ENCODE assay signal across 21 cellular contexts in the genomic region with DNA sequence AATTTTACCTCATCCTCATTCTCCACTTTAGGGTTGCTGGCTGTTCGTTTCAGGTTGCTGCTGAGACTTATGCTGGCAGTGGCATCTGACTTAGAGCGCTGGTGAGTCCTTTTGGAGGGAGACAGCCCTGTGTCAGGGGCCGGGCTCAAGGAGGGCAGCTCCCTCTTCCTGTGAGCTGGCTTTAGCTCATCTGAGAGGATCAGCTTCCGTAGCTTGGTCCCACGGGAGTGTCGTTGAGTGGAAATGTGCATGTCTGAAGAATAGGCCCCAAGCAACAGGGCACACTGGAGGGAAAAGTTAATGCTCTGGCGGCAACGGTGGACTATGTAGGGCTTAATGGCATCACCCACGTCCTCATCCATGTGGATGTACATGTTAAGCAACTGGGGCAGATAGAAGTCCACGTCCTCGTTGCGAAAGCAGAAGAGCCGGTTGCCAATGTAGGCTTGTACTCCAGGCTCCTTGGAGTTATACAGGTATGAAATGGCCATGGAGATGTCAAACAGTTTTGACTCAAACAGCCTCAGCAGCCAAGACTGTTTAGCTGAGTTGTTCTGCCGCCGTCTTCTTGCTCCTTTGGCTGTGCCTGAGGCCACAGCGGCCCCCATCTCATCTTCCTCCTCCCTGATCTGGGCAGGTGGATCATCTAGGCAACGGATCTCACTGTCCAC. TPM values are rescaled to one million over a fixed set of nuclear protein-coding genes. Genes with fewer than 3 reads are reported as not detected.
DNase-seq lines count a peak whose midpoint lies in the region; TF ChIP-seq lines count a peak whose summit lies in the region.
"Had no signal": no experiment of that assay in that cellular context is flagged by ENCODE, and none has a peak within 500 bp of the region (broad histone marks: within the 10 kb centered on the region; RNA-seq: fewer than 3 reads in every experiment).

No MANE protein-coding gene starts in this region.

- H3K4me1 Mint-ChIP-seq in Caco-2 (ENCODE audit: low read depth, unreplicated experiment), result peaks cover 49% of the 10 kb centered on the region
- peaks cover 59% of the 10 kb centered on the region for H3K4me1 Mint-ChIP-seq in HFFc6 (ENCODE audit: low read depth)

- peak overlapping the region; percentile 11 for H2BK5ac ChIP-seq in trophoblast cell (ENCODE audit: low read depth, low read length, poor library complexity)

- H3K14ac ChIP-seq in trophoblast cell (ENCODE audit: low read length), result no peak overlapping the region

- peak overlapping the region; percentile 42 for H3K27ac ChIP-seq in caudate nucleus (ENCODE audit: low read depth, low read length)
- H3K27ac ChIP-seq in trophoblast cell (ENCODE audit: low read depth, low read length), result peak overlapping the region; percentile 1
- H3K27ac ChIP-seq: ascending aorta, SJCRH30, thyroid gland had no signal

- intact Hi-C loops in Caco-2 (cut with micrococcal nuclease; ENCODE audit: unreplicated experiment), result no loop called here

- H3K23ac ChIP-seq in trophoblast cell (ENCODE audit: low read length), result no peak overlapping the region

- BruUV-seq in Caco-2 (replicated peaks; lab: Mats Ljungman, UMichigan), result no TSS peak

- H3K4me3 Mint-ChIP-seq in Caco-2 (ENCODE audit: unreplicated experiment) (no peak overlapping the region), HFFc6 (no peak overlapping the region)
- H3K4me3 Mint-ChIP-seq: activated naive CD4-positive, alpha-beta T cell treated with anti-CD3 and anti-CD28 coated beads for 36 hours; naive thymus-derived CD4-positive, alpha-beta T cell had no signal

- no peak overlapping the region for H3K4me3 ChIP-seq in Caco-2 (ENCODE audit: low read depth, low read length)
- H3K4me3 ChIP-seq in trophoblast cell (ENCODE audit: low read depth, low read length), result no peak overlapping the region
- H3K4me3 ChIP-seq: ascending aorta, K562, SJCRH30, smooth muscle cell, thyroid gland had no signal

- H3K4me1 ChIP-seq in Caco-2 (peaks cover 57% of the 10 kb centered on the region), trophoblast cell (ENCODE audit: control insufficient read depth in 1 of 2, insufficient read depth in 2 of 2, low read length in 2 of 2) (peaks cover 33 to 40% of the 10 kb centered on the region in 2 experiments)

- WGBS in trophoblast cell (ENCODE audit: extremely low coverage, insufficient coverage, insufficient read length), result no CpG with 5 or more reads among the region's 17 CpGs

- H4K12ac ChIP-seq in trophoblast cell (ENCODE audit: low read depth, low read length), result no peak overlapping the region

- H3K27ac Mint-ChIP-seq in Caco-2 (ENCODE audit: unreplicated experiment) (peak overlapping the region; percentile 37), HFFc6 (peak overlapping the region; percentile 31)
- H3K27ac Mint-ChIP-seq: activated naive CD4-positive, alpha-beta T cell treated with anti-CD3 and anti-CD28 coated beads for 36 hours had no signal

- H3K36me3 ChIP-seq in Caco-2 (ENCODE audit: control insufficient read depth, insufficient read depth, low read length), result no peaks in the 10 kb centered on the region
- peaks cover 13 to 19% of the 10 kb centered on the region in 2 experiments for H3K36me3 ChIP-seq in trophoblast cell (ENCODE audit: control insufficient read depth in 1 of 2, insufficient read depth in 2 of 2, low read length in 2 of 2)

- peaks cover 17% of the 10 kb centered on the region for H3K79me1 ChIP-seq in trophoblast cell (ENCODE audit: low read length)

- no peaks in the 10 kb centered on the region for H3K79me2 ChIP-seq in trophoblast cell (ENCODE audit: control insufficient read depth, insufficient read depth, low read length, poor library complexity)

- no peak overlapping the region for H2BK120ac ChIP-seq in trophoblast cell (ENCODE audit: insufficient read depth, low read length, poor library complexity)

- H4K91ac ChIP-seq in trophoblast cell (ENCODE audit: low read depth, low read length), result no peak overlapping the region

- no peak for DNase-seq in Caco-2
- DNase-seq in HFFc6, result no peak
- no peak for DNase-seq in caudate nucleus (lab: John Stamatoyannopoulos, UW)
- peak; percentile 71 to 82 for DNase-seq in trophoblast cell
- no peak for DNase-seq in 8988T
- no peak for DNase-seq in cerebellum (ENCODE audit: low spot score)
- no peak for DNase-seq in NCI-H1436 (lab: John Stamatoyannopoulos, UW)
- DNase-seq: activated naive CD4-positive, alpha-beta T cell treated with anti-CD3 and anti-CD28 coated beads for 36 hours; cerebellar nuclear complex; effector CD8-positive, alpha-beta T cell; foreskin fibroblast; MM.1S; naive thymus-derived CD4-positive, alpha-beta T cell; NCI-H1436 treated with DMSO at 0.1 percent for 48 hours; NCI-H2171 treated with DMSO at 0.1 percent for 48 hours; NCI-H526 treated with DMSO at 0.1 percent for 48 hours; SJCRH30; thyroid gland had no signal

- H3K36me3 Mint-ChIP-seq in Caco-2 (ENCODE audit: insufficient read depth, unreplicated experiment) (peaks cover 49% of the 10 kb centered on the region), HFFc6 (ENCODE audit: low read depth) (peaks cover 55% of the 10 kb centered on the region)

- H3K9me3 ChIP-seq in Caco-2 (no peaks in the 10 kb centered on the region), trophoblast cell (ENCODE audit: insufficient read depth, low read depth, low read length) (no peaks in the 10 kb centered on the region)
- H3K9me3 ChIP-seq: ascending aorta, SJCRH30, thyroid gland had no signal

- H3K4me2 ChIP-seq in trophoblast cell (ENCODE audit: low read length), result no peak overlapping the region
- H3K4me2 ChIP-seq: smooth muscle cell had no signal

- CTCF ChIA-PET in Caco-2 (lab: Charles Lee), result interaction anchor here (1.2 to 1.5 kb wide), 2 partner anchors 15 to 25 kb away, joined by 4 to 5 read pairs; no protein-coding TSS in a partner anchor

- H3K27me3 ChIP-seq in Caco-2 (replicated peaks; ENCODE audit: control insufficient read depth, insufficient read depth, low read length), result no peaks in the 10 kb centered on the region
- H3K27me3 ChIP-seq in trophoblast cell (ENCODE audit: insufficient read depth, low read length), result no peaks in the 10 kb centered on the region
- H3K27me3 ChIP-seq: ascending aorta, SJCRH30, thyroid gland had no signal

- no peak overlapping the region for H3K4ac ChIP-seq in trophoblast cell (ENCODE audit: low read depth, low read length)

- H3K27me3 Mint-ChIP-seq in Caco-2 (ENCODE audit: insufficient read depth, unreplicated experiment) (no peaks in the 10 kb centered on the region), HFFc6 (ENCODE audit: insufficient read depth) (no peaks in the 10 kb centered on the region; the same call in none of the 2 replicates)
- H3K27me3 Mint-ChIP-seq: naive thymus-derived CD4-positive, alpha-beta T cell had no signal

- POLR2A ChIA-PET in Caco-2 (lab: Charles Lee), result interaction anchor here (1.0 kb wide), 1 partner anchor 12 kb away, joined by 3 read pairs; a partner anchor contains a TSS

- H3K18ac ChIP-seq in trophoblast cell (ENCODE audit: low read length), result no peak overlapping the region

- H2AK5ac ChIP-seq in trophoblast cell (ENCODE audit: low read length), result no peak overlapping the region

- H2BK12ac ChIP-seq in trophoblast cell (ENCODE audit: low read length), result no peak overlapping the region

- no peak overlapping the region for H3K9ac ChIP-seq in trophoblast cell (ENCODE audit: low read length)

- H2AFZ ChIP-seq in trophoblast cell (ENCODE audit: insufficient read depth, low read length, poor library complexity), result no peak overlapping the region

- H3K9me3 Mint-ChIP-seq in Caco-2 (ENCODE audit: unreplicated experiment) (no peaks in the 10 kb centered on the region), HFFc6 (no peaks in the 10 kb centered on the region)
- H3K9me3 Mint-ChIP-seq: activated naive CD4-positive, alpha-beta T cell treated with anti-CD3 and anti-CD28 coated beads for 36 hours; naive thymus-derived CD4-positive, alpha-beta T cell had no signal

- H4K8ac ChIP-seq in trophoblast cell (ENCODE audit: low read depth, low read length), result no peak overlapping the region

- TF ChIP-seq CTCF in Caco-2 (IDR thresholded peaks at IDR 0.05; ENCODE audit: insufficient read depth in 1 of 2, low read depth in 1 of 2, low read length in 1 of 2, severe bottlenecking in 1 of 2, unreplicated experiment in 1 of 2) (no peak), HFFc6 (IDR thresholded peaks at IDR 0.05) (no peak)

RNA-seq across cellular contexts. Expression of a gene that starts 11.5 kb away (rescaled TPM):
- total RNA-seq in Caco-2 (2022), result 49.7 and 52.7 TPM in 2 replicates
- total RNA-seq in HFFc6 (2021; fragmentation: NEBNext Ultra II Directional; extraction: Animal tissue kit (Norgen Biotek cat#: 25700)), result 10 to 100 TPM; 63.6 to 73.0 (median 70.0) TPM
- 32.5 and 35.5 TPM in 2 replicates for polyA plus RNA-seq in trophoblast cell (2013)
- 26.0 TPM for total RNA-seq in cerebellum

RNA-seq across cellular contexts. Expression of a gene that starts 31.4 kb away (rescaled TPM):
- 23.3 and 25.0 TPM in 2 replicates for total RNA-seq in Caco-2 (2022)
- total RNA-seq in HFFc6 (2021; fragmentation: NEBNext Ultra II Directional; extraction: Animal tissue kit (Norgen Biotek cat#: 25700)), result 10 to 100 TPM; 32.1 to 39.0 (median 35.7) TPM
- 21.0 and 23.2 TPM in 2 replicates for polyA plus RNA-seq in trophoblast cell (2013)
- total RNA-seq in cerebellum, result 29.8 TPM

RNA-seq across cellular contexts. Expression of a gene that starts 33.6 kb away (rescaled TPM):
- total RNA-seq in Caco-2 (2022), result 23.9 and 30.2 TPM in 2 replicates
- total RNA-seq in HFFc6 (2021; fragmentation: NEBNext Ultra II Directional; extraction: Animal tissue kit (Norgen Biotek cat#: 25700)), result 10 to 100 TPM; 14.6 to 18.3 (median 15.9) TPM
- 17.2 and 18.9 TPM in 2 replicates for polyA plus RNA-seq in trophoblast cell (2013)
- 10.9 TPM for total RNA-seq in cerebellum

RNA-seq across cellular contexts. Expression of a gene that starts 56.8 kb away (rescaled TPM):
- total RNA-seq in Caco-2 (2022) (18.5 and 18.7 TPM in 2 replicates), cerebellum (8.4 TPM)
- 10 to 100 TPM; 11.2 to 15.6 (median 14.6) TPM for total RNA-seq in HFFc6 (2021; fragmentation: NEBNext Ultra II Directional; extraction: Animal tissue kit (Norgen Biotek cat#: 25700))
- 5.4 and 5.9 TPM in 2 replicates for polyA plus RNA-seq in trophoblast cell (2013)
- total RNA-seq: activated naive CD4-positive, alpha-beta T cell treated with anti-CD3 and anti-CD28 coated beads for 36 hours; naive thymus-derived CD4-positive, alpha-beta T cell had no signal
- polyA plus RNA-seq: naive thymus-derived CD4-positive, alpha-beta T cell had no signal

Comparison
In these comparisons a context has a peak if more than half of its experiments do, and no peak if none do; other contexts are left out.
1. DNase-seq: peak in trophoblast cell (2 of 2); none in Caco-2 (0 of 2), HFFc6 (single experiment), caudate nucleus (0 of 61), 8988T (single experiment), cerebellum (single experiment) and NCI-H1436 (single experiment).